9 cellular contexts compared by ENCODE assay signal in the genomic region with DNA sequence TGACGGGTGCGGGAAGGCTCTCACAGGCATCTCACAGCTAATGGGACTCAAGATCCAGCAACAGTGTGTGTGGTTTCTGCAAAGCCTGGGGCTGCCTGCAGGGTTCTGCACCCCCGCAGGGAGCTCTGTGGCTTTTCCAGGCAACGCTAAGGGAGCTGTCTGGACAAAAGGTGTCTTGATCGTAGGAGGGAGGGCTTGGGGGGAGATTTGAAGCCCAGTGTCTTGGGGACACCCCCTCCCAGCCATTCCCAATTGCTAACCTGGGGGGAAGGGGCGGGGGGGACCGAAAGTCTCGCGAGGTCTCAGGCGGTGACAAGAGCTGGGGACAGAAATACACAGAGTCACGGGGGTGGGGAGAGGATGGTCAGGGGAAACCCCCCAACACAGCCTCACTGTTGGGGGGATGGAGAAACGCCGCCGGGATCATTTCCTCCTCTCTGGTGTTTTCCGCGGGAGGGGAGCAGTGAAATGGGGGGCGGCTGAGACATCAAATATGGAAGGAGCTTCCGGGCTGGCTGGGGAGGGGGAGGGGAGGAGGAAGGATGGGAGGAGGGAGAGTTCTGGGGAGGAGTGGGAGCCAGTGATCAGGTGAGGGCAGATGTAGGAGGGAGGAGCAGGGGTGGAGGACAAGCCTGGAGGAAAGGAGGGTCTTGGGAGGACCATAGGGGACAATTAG. TPM values are rescaled to one million over a fixed set of nuclear protein-coding genes. Genes with fewer than 3 reads are reported as not detected.
DNase-seq lines count a peak whose midpoint lies in the region; ATAC-seq, FAIRE-seq and TF ChIP-seq lines count a peak whose summit lies in the region.
"Had no signal": no experiment of that assay in that cellular context is flagged by ENCODE, and none has a peak within 500 bp of the region (broad histone marks: within the 10 kb centered on the region; RNA-seq: fewer than 3 reads in every experiment).

No MANE protein-coding gene starts in this region.

- CTCF ChIA-PET in H1 (lab: Charles Lee; ENCODE audit: partially characterized antibody): interaction anchor here (1.0 to 2.3 kb wide), 7 partner anchors 10 to 163 kb away, joined by 3 to 10 read pairs (median 4); a partner anchor contains a TSS

- no peak overlapping the region for H4K91ac ChIP-seq in H1 (replicated peaks; ENCODE audit: insufficient read length, low read length)

- peak overlapping the region; percentile 71 for H3K18ac ChIP-seq in H1 (ENCODE audit: extremely low read depth, low read length)

- peaks cover 22% of the 10 kb centered on the region for H3K23me2 ChIP-seq in H1 (ENCODE audit: low read depth, low read length)

- peak overlapping the region; percentile 90; the same call in 1 of the 2 replicates for H4K8ac ChIP-seq in H1 (ENCODE audit: extremely low read depth, insufficient read depth, low read length)

- TF ChIP-seq EP300 in H1 (IDR thresholded peaks at IDR 0.05; ENCODE audit: borderline replicate concordance in 1 of 2, low read depth in 2 of 2, low read length in 2 of 2) (no peak), stomach (IDR thresholded peaks at IDR 0.05) (no peak)

- H3K27me3 ChIP-seq in OCI-LY3 (ENCODE audit: low read depth, low read length) (0 out of 2 replicates have a peak, but pooled peaks cover 3% of the 10 kb centered on the region), H1 (replicated peaks in 1 of 4; ENCODE audit: control insufficient read depth in 3 of 4, extremely low read depth in 1 of 4, insufficient read depth in 3 of 4, low read length in 3 of 4) (no peaks in the 10 kb centered on the region; a peak in 1 of 7 replicates), stomach (peaks cover 18 to 97% (median 59%) of the 10 kb centered on the region in 3 donors)

- FAIRE-seq in H1 (lab: Jason Lieb, UNC): peak; percentile 32

- H3K4ac ChIP-seq in H1 (replicated peaks; ENCODE audit: insufficient read length, low read depth, low read length): peak overlapping the region; percentile 19

- ATAC-seq in GM21723 (IDR thresholded peaks at IDR 0.05; ENCODE audit: unreplicated experiment) (no peak), GM18861 (IDR thresholded peaks at IDR 0.05; ENCODE audit: unreplicated experiment) (no peak)

- H2BK120ac ChIP-seq in H1 (replicated peaks; ENCODE audit: low read depth, low read length): no peak overlapping the region

- H4K5ac ChIP-seq in H1 (ENCODE audit: insufficient read length, low read depth, low read length): peak overlapping the region; percentile 50

- H3K14ac ChIP-seq in H1 (ENCODE audit: insufficient read length): no peak overlapping the region

- TF ChIP-seq POLR2A in H1 (IDR thresholded peaks at IDR 0.05; ENCODE audit: control extremely low read depth in 1 of 2, low read depth in 2 of 2, low read length in 2 of 2) (no peak), stomach (IDR thresholded peaks at IDR 0.05) (no peak)

- no peak overlapping the region for H2AK5ac ChIP-seq in H1 (ENCODE audit: low read depth, low read length)

- H3K36me3 ChIP-seq in OCI-LY3 (replicated peaks; ENCODE audit: low read depth, low read length) (no peaks in the 10 kb centered on the region), H1 (ENCODE audit: control insufficient read depth in 2 of 4, insufficient read depth in 4 of 4, low read length in 3 of 4) (peaks cover 0 to 6% (median 0%) of the 10 kb centered on the region in 4 experiments; a peak in 1 of 8 replicates), stomach (no peaks in the 10 kb centered on the region)

- H2BK12ac ChIP-seq in H1 (ENCODE audit: low read depth, low read length): peak overlapping the region; percentile 43; the same call in 1 of the 2 replicates

- 2% methylated on average over 6 of the region's 18 CpGs; no CpG with 5 or more reads in 1 of the 2 experiments for WGBS in H1 (ENCODE audit: extremely low coverage in 1 of 2, insufficient coverage in 1 of 2, insufficient read length in 1 of 2, insufficient replicate concordance in 2 of 2, low coverage in 1 of 2, low lambda C conversion rate in 2 of 2, missing lambda C conversion rate in 1 of 2), 2 experiments
- WGBS in stomach, 5 donors: 2 to 5% (median 4%) methylated on average over 17 to 18 of the region's 18 CpGs

- peak overlapping the region; percentile 45; the same call in 1 of the 2 replicates for H2AFZ ChIP-seq in OCI-LY3 (ENCODE audit: low read depth, low read length)
- H2AFZ ChIP-seq in H1 (ENCODE audit: low read length): no peak overlapping the region

- H2BK15ac ChIP-seq in H1 (ENCODE audit: low read length): no peak overlapping the region

- intact Hi-C loops in stomach (cut with DNase I; ENCODE audit: low total_unique reads): no loop called here

- H3K4me3 ChIP-seq in OCI-LY3 (ENCODE audit: low read length) (peak overlapping the region; percentile 70), H1 (ENCODE audit: extremely low read depth in 1 of 4, insufficient read depth in 2 of 4, low read depth in 3 of 4, low read length in 4 of 4) (peak overlapping the region; percentile 36 to 70 (median 44); a peak in 7 of 8 replicates), stomach (peak overlapping the region in 1 of 4 donors; percentile 5)

- H2BK5ac ChIP-seq in H1 (ENCODE audit: low read depth, low read length): peak overlapping the region; percentile 79

- H3K9ac ChIP-seq in OCI-LY3 (ENCODE audit: low read length): peak overlapping the region; percentile 66
- peak overlapping the region in 2 of 4 experiments; percentile 17 to 24; a peak in 2 of 7 replicates for H3K9ac ChIP-seq in H1 (replicated peaks in 1 of 4; ENCODE audit: extremely low read depth in 1 of 4, low read depth in 3 of 4, low read length in 3 of 4)

- H3K4me2 ChIP-seq in OCI-LY3 (ENCODE audit: low read length) (peak overlapping the region; percentile 82), H1 (ENCODE audit: insufficient read depth in 1 of 2, low read depth in 2 of 2, low read length in 2 of 2) (peak overlapping the region; percentile 66 to 98)

- no peak; a peak in 1 of 4 replicates for TF ChIP-seq RAD21 in H1 (IDR thresholded peaks at IDR 0.05 in 1 of 2, conservative IDR thresholded peaks at IDR 0.05 in 1 of 2; ENCODE audit: low read depth in 2 of 2, low read length in 2 of 2)

- TF ChIP-seq CTCF in GM12872 (IDR thresholded peaks at IDR 0.05; ENCODE audit: insufficient read depth, low read depth, low read length) (0 out of 3 replicates have a peak, but pooled peaks have one; percentile 18), OCI-LY3 (IDR thresholded peaks at IDR 0.05; ENCODE audit: low read depth, low read length) (no peak), H1 (IDR thresholded peaks at IDR 0.05; ENCODE audit: control extremely low read depth in 1 of 3, insufficient read depth in 1 of 3, low read depth in 1 of 3, low read length in 3 of 3) (no peak), stomach (IDR thresholded peaks at IDR 0.05) (no peak)

- no peaks in the 10 kb centered on the region for H3K9me3 ChIP-seq in OCI-LY3 (ENCODE audit: insufficient read depth, low read length)
- no peaks in the 10 kb centered on the region for H3K9me3 ChIP-seq in H1 (ENCODE audit: insufficient read depth in 2 of 2, low read depth in 1 of 2, low read length in 1 of 2)
- no peaks in the 10 kb centered on the region for H3K9me3 ChIP-seq in stomach

- no peak overlapping the region for H2BK20ac ChIP-seq in H1 (ENCODE audit: low read length)

- H3K23ac ChIP-seq in H1 (ENCODE audit: insufficient read length): no peak overlapping the region

- POLR2A ChIA-PET in H1 (lab: Charles Lee; ENCODE audit: partially characterized antibody): interaction anchor here (0.7 to 4.6 kb wide), 14 partner anchors 9 to 489 kb away, joined by 3 to 46 read pairs (median 4); a partner anchor contains a TSS

- H4K20me1 ChIP-seq in OCI-LY3 (ENCODE audit: insufficient read depth, low read length) (no peaks in the 10 kb centered on the region), H1 (replicated peaks in 1 of 2; ENCODE audit: control insufficient read depth in 1 of 2, insufficient read depth in 2 of 2, low read length in 2 of 2) (peaks cover 0 to 1% of the 10 kb centered on the region in 2 experiments)

- DNase-seq in A172 (ENCODE audit: low spot score) (peak; percentile 72), H1 (ENCODE audit: low read depth in 1 of 2, low spot score in 2 of 2) (peak in 1 of 2 experiments; percentile 83), stomach (no peak)
- no peak for DNase-seq in activated effector memory CD4-positive, alpha-beta T cell treated with Interleukin-2 at 50 U/mL for 16 hours

- H3K4me1 ChIP-seq in OCI-LY3 (ENCODE audit: low read length) (peaks cover 39% of the 10 kb centered on the region), H1 (replicated peaks in 1 of 4; ENCODE audit: control insufficient read depth in 3 of 4, insufficient read depth in 4 of 4, low read length in 3 of 4) (peaks cover 5 to 18% (median 9%) of the 10 kb centered on the region in 4 experiments), stomach (peaks cover 0 to 15% (median 5%) of the 10 kb centered on the region in 4 donors)

- peak overlapping the region; percentile 43 for H3K56ac ChIP-seq in H1 (replicated peaks; ENCODE audit: insufficient read length, low read depth, low read length)

- no peaks in the 10 kb centered on the region for H3K79me1 ChIP-seq in H1 (ENCODE audit: low read depth, low read length)

- peak overlapping the region; percentile 68 for H3K27ac ChIP-seq in OCI-LY3 (ENCODE audit: low read length)
- peak overlapping the region; percentile 56; the same call in 1 of the 2 replicates for H3K27ac ChIP-seq in H1 (ENCODE audit: low read depth, low read length)
- H3K27ac ChIP-seq in stomach: no peak overlapping the region

- H3K79me2 ChIP-seq in OCI-LY3 (ENCODE audit: low read length): no peaks in the 10 kb centered on the region
- H3K79me2 ChIP-seq in H1 (ENCODE audit: control insufficient read depth in 1 of 2, insufficient read depth in 2 of 2, low read length in 2 of 2): no peaks in the 10 kb centered on the region

RNA-seq across cellular contexts. Expression of a gene that starts 13.3 kb away (rescaled TPM):
- 0.22 TPM in 1 of 2 replicates, not detected in the other for total RNA-seq in A172 (2014; rRNA removed; shearing (Covaris generic))
- 7.2 and 8.5 TPM in 2 replicates for total RNA-seq in H1 (2021; fragmentation: NEBNext Ultra II Directional; extraction: Animal tissue kit (Norgen Biotek cat#: 25700))
- polyA plus RNA-seq in H1 (2011; rRNA removed): 3.9 and 6.3 TPM in 2 replicates
- 3.0 TPM for polyA plus RNA-seq in H1 (2011; cell fraction: cytosol; rRNA removed)
- 20.7 TPM for polyA plus RNA-seq in H1 (2011; cell fraction: nucleus; rRNA removed)
- 9.3 to 12.8 TPM (median 11.1 TPM) in 4 replicates for polyA plus RNA-seq in H1 (2012, experiment 1 of 2)
- 5.4 TPM for polyA plus RNA-seq in H1 (2012, experiment 2 of 2)
- polyA plus RNA-seq in H1 (2013, experiment 1 of 2): 4.5 TPM
- polyA plus RNA-seq in H1 (2013, experiment 2 of 2): 4.0 TPM
- polyA minus RNA-seq in H1 (2011; rRNA and poly(A)+ RNA removed): 3.3 and 3.8 TPM in 2 replicates
- 6.0 TPM for polyA minus RNA-seq in H1 (2011; cell fraction: cytosol; rRNA and poly(A)+ RNA removed)
- 7.3 TPM for polyA minus RNA-seq in H1 (2011; cell fraction: nucleus; rRNA and poly(A)+ RNA removed)
- 1 to 10 TPM in 2 of 5 donors, under 1 TPM in 2, not detected in 1; 0.37 to 2.3 (median 0.95) TPM for total RNA-seq in stomach
- under 1 TPM in 2 of 3 donors, not detected in 1; 0.25 to 0.31 TPM for polyA plus RNA-seq in stomach
- total RNA-seq: myocyte had no signal

RNA-seq across cellular contexts. Expression of a gene that starts 49.5 kb away (rescaled TPM):
- 0.07 and 0.16 TPM in 2 replicates for total RNA-seq in A172 (2014; rRNA removed; shearing (Covaris generic))
- 0.71 and 1.1 TPM in 2 replicates for total RNA-seq in H1 (2021; fragmentation: NEBNext Ultra II Directional; extraction: Animal tissue kit (Norgen Biotek cat#: 25700))
- polyA plus RNA-seq in H1 (2011; rRNA removed) (0.73 and 0.93 TPM in 2 replicates), stomach (1 to 10 TPM in 2 of 3 donors, under 1 TPM in 1; 0.50 to 2.8 (median 2.6) TPM)
- 0.89 TPM for polyA plus RNA-seq in H1 (2011; cell fraction: cytosol; rRNA removed)
- polyA plus RNA-seq in H1 (2011; cell fraction: nucleus; rRNA removed): 3.3 TPM
- 0.40 to 1.0 TPM (median 0.84 TPM) in 4 replicates for polyA plus RNA-seq in H1 (2012, experiment 1 of 2)
- 0.72 TPM for polyA plus RNA-seq in H1 (2012, experiment 2 of 2)
- 0.71 TPM for polyA plus RNA-seq in H1 (2013, experiment 1 of 2)
- polyA plus RNA-seq in H1 (2013, experiment 2 of 2): 0.63 TPM
- 0.15 and 0.35 TPM in 2 replicates for polyA minus RNA-seq in H1 (2011; rRNA and poly(A)+ RNA removed)
- 0.73 TPM for polyA minus RNA-seq in H1 (2011; cell fraction: cytosol; rRNA and poly(A)+ RNA removed)
- polyA minus RNA-seq in H1 (2011; cell fraction: nucleus; rRNA and poly(A)+ RNA removed): 1.00 TPM
- total RNA-seq in stomach: 10 to 100 TPM in 1 of 5 donors, 1 to 10 TPM in 1, under 1 TPM in 1, not detected in 2; 0.18 to 87.5 (median 1.2) TPM

Comparison
In these comparisons a context has a peak if more than half of its experiments do, and no peak if none do; other contexts are left out.
1. H3K27ac ChIP-seq: peak in OCI-LY3 (single experiment) and H1 (single experiment); none in stomach (0 of 5).